ENCODE assay signal across 8 cellular contexts in genomic region chr7:82810558-82811259, GRCh38.
A peak's percentile ranks its signal among the peaks of the same experiment; 100 is the strongest.
DNase-seq lines count a peak whose midpoint lies in the region; ATAC-seq and TF ChIP-seq lines count a peak whose summit lies in the region.

No MANE protein-coding gene starts in this region.

- peak in 1 of 2 experiments; percentile 23 for DNase-seq in Caco-2
- DNase-seq in NCI-H748 (lab: John Stamatoyannopoulos, UW; ENCODE audit: unreplicated experiment), result peak; percentile 74
- peak; percentile 45 for DNase-seq in MCF 10A (ENCODE audit: unreplicated experiment)
- no peak for DNase-seq in lower lobe of right lung
- DNase-seq in GM19240 (ENCODE audit: insufficient read length, low spot score), result no peak
- no peak for DNase-seq in posterior vena cava (ENCODE audit: low spot score)

- H3K36me3 ChIP-seq in Caco-2 (ENCODE audit: control insufficient read depth, insufficient read depth, low read length), result no peaks in the 10 kb centered on the region
- H3K36me3 ChIP-seq in lower lobe of right lung, result no peaks in the 10 kb centered on the region

- H3K4me3 Mint-ChIP-seq in Caco-2 (ENCODE audit: unreplicated experiment), result no peak overlapping the region
- H3K4me3 Mint-ChIP-seq in MCF 10A (ENCODE audit: unreplicated experiment), result no peak overlapping the region

- H3K27ac ChIP-seq in lower lobe of right lung, result no peak overlapping the region

- BruUV-seq in Caco-2 (replicated peaks; lab: Mats Ljungman, UMichigan), result no TSS peak
- no TSS peak for BruUV-seq in MCF 10A (replicated peaks; lab: Mats Ljungman, UMichigan)

- no peaks in the 10 kb centered on the region for H3K9me3 Mint-ChIP-seq in Caco-2 (ENCODE audit: unreplicated experiment)
- no peaks in the 10 kb centered on the region for H3K9me3 Mint-ChIP-seq in MCF 10A (ENCODE audit: unreplicated experiment)

- TF ChIP-seq CTCF in Caco-2 (IDR thresholded peaks at IDR 0.05; ENCODE audit: insufficient read depth in 1 of 2, low read depth in 1 of 2, low read length in 1 of 2, severe bottlenecking in 1 of 2, unreplicated experiment in 1 of 2), result peak; percentile 43 to 65
- peak; percentile 57 for TF ChIP-seq CTCF in MCF 10A (IDR thresholded peaks at IDR 0.05; ENCODE audit: unreplicated experiment)
- TF ChIP-seq CTCF in lower lobe of right lung (IDR thresholded peaks at IDR 0.05), result peak; percentile 52

- intact Hi-C loops in Caco-2 (cut with micrococcal nuclease; ENCODE audit: unreplicated experiment) (loop anchor here (5.0 kb wide), 1 partner anchor 557 kb away; no protein-coding TSS in a partner anchor), MCF 10A (cut with micrococcal nuclease) (loop anchor here (1.0 to 10.0 kb wide), 4 partner anchors 264 to 846 kb away; partner anchors contain the start of gene PCLO), lower lobe of right lung (cut with DNase I) (no loop called here), posterior vena cava (cut with DNase I) (no loop called here)

- H3K4me3 ChIP-seq in Caco-2 (ENCODE audit: low read depth, low read length) (no peak overlapping the region), lower lobe of right lung (no peak overlapping the region)

- CTCF ChIA-PET in Caco-2 (lab: Charles Lee) (interaction anchor here (1.0 kb wide), 1 partner anchor 23 kb away, joined by 3 read pairs; no protein-coding TSS in a partner anchor), MCF 10A (lab: Yijun Ruan, JAX) (interaction anchor here (0.6 to 5.3 kb wide), 26 partner anchors 8 to 701 kb away, joined by 3 to 55 read pairs (median 4); no protein-coding TSS in a partner anchor)

- ATAC-seq in GM19035 (IDR thresholded peaks at IDR 0.05; ENCODE audit: unreplicated experiment), result peak; percentile 88
- ATAC-seq in HG03469 (IDR thresholded peaks at IDR 0.05; ENCODE audit: unreplicated experiment), result peak; percentile 82
- peak in 1 of 2 donors; percentile 69 for ATAC-seq in lower lobe of right lung

- no peaks in the 10 kb centered on the region for H3K4me1 ChIP-seq in Caco-2
- no peaks in the 10 kb centered on the region for H3K4me1 ChIP-seq in lower lobe of right lung

- H3K27ac Mint-ChIP-seq in Caco-2 (ENCODE audit: unreplicated experiment) (no peak overlapping the region), MCF 10A (ENCODE audit: low read depth, unreplicated experiment) (no peak overlapping the region)

- H3K27me3 Mint-ChIP-seq in Caco-2 (ENCODE audit: insufficient read depth, unreplicated experiment), result no peaks in the 10 kb centered on the region
- H3K27me3 Mint-ChIP-seq in MCF 10A (ENCODE audit: insufficient read depth, unreplicated experiment), result peaks cover 29% of the 10 kb centered on the region

- H3K36me3 Mint-ChIP-seq in Caco-2 (ENCODE audit: insufficient read depth, unreplicated experiment), result no peaks in the 10 kb centered on the region
- H3K36me3 Mint-ChIP-seq in MCF 10A (ENCODE audit: insufficient read depth, unreplicated experiment), result no peaks in the 10 kb centered on the region

- H3K4me1 Mint-ChIP-seq in Caco-2 (ENCODE audit: low read depth, unreplicated experiment), result no peaks in the 10 kb centered on the region
- no peaks in the 10 kb centered on the region for H3K4me1 Mint-ChIP-seq in MCF 10A (ENCODE audit: insufficient read depth, unreplicated experiment)

- H3K9me3 ChIP-seq in Caco-2, result no peaks in the 10 kb centered on the region
- no peaks in the 10 kb centered on the region for H3K9me3 ChIP-seq in lower lobe of right lung

- POLR2A ChIA-PET in Caco-2 (lab: Charles Lee) (no interaction called here), MCF 10A (lab: Yijun Ruan, JAX) (no interaction called here)

- no peaks in the 10 kb centered on the region for H3K27me3 ChIP-seq in Caco-2 (replicated peaks; ENCODE audit: control insufficient read depth, insufficient read depth, low read length)
- no peaks in the 10 kb centered on the region for H3K27me3 ChIP-seq in lower lobe of right lung (ENCODE audit: low read depth)

Comparison
In these comparisons a context has a peak if more than half of its experiments do, and no peak if none do; other contexts are left out.
1. DNase-seq: peak in NCI-H748 (single experiment) and MCF 10A (single experiment); none in lower lobe of right lung (single experiment), GM19240 (single experiment) and posterior vena cava (single experiment).
2. intact Hi-C loops: an anchor here in Caco-2 (5.0 kb wide) and MCF 10A (1.0 to 10.0 kb wide); none called in lower lobe of right lung and posterior vena cava.
3. Peak in every context shown above with its lines, with median percentiles within 50 percentile points of each other: CTCF ChIP-seq.